9 cellular contexts compared by ENCODE assay signal in the genomic region with DNA sequence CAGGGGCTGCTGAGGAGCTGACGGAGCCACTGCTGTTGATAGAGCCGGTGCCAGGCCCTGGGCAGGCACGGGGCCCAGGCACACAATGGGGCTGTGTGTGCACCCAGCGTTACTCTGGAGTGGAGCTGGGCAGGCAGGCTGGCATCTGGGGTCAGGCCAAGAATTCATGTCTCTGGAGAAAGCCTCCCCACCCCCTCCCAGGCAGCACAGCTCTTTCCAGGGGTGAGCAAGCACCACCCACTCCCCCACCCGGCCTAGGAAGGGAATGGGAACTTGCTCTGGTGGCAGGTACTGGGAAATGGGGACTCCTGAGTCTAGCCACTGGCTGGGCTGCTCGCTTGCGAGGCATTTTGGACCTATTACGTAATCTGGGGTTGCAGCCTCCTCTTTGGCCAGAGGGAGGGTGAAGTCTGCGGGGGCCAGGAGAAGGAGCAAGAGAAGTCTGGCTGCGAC. TPM values are rescaled to one million over a fixed set of nuclear protein-coding genes. Genes with fewer than 3 reads are reported as not detected.
DNase-seq lines count a peak whose midpoint lies in the region; ATAC-seq and TF ChIP-seq lines count a peak whose summit lies in the region.
"Had no signal": no experiment of that assay in that cellular context is flagged by ENCODE, and none has a peak within 500 bp of the region (broad histone marks: within the 10 kb centered on the region; RNA-seq: fewer than 3 reads in every experiment).

No MANE protein-coding gene starts in this region.

- H3K4me1 Mint-ChIP-seq in activated naive CD4-positive, alpha-beta T cell treated with anti-CD3 and anti-CD28 coated beads for 36 hours (ENCODE audit: low read depth), result peaks cover 20% of the 10 kb centered on the region

- H3K27me3 Mint-ChIP-seq in activated naive CD4-positive, alpha-beta T cell treated with anti-CD3 and anti-CD28 coated beads for 36 hours (ENCODE audit: low read depth), result no peaks in the 10 kb centered on the region
- H3K27me3 Mint-ChIP-seq: activated naive CD8-positive, alpha-beta T cell had no signal

- TF ChIP-seq CTCF in breast epithelium (IDR thresholded peaks at IDR 0.05) (peak in 1 of 3 donors; percentile 35), left lung (IDR thresholded peaks at IDR 0.05) (peak in 1 of 2 donors; percentile 16)

- intact Hi-C loops in breast epithelium (cut with DNase I; ENCODE audit: low total_unique reads), result no loop called here
- intact Hi-C loops in left lung (cut with DNase I), result no loop called here
- intact Hi-C loops in activated naive CD4-positive, alpha-beta T cell treated with anti-CD3 and anti-CD28 coated beads for 36 hours (cut with micrococcal nuclease), result no loop called here

- H3K27ac ChIP-seq in breast epithelium (peak overlapping the region; percentile 94), left lung (peak overlapping the region; percentile 63 to 71), substantia nigra (ENCODE audit: low read depth, low read length, poor library complexity, severe bottlenecking) (peak overlapping the region; percentile 100)

- no peaks in the 10 kb centered on the region for H3K36me3 ChIP-seq in MG63
- H3K36me3 ChIP-seq in breast epithelium, result no peaks in the 10 kb centered on the region
- H3K36me3 ChIP-seq in left lung, result peaks cover 0 to 6% of the 10 kb centered on the region in 2 donors

- ATAC-seq in left lung (peak; percentile 79), GM21723 (IDR thresholded peaks at IDR 0.05; ENCODE audit: unreplicated experiment) (no peak), HG03520 (IDR thresholded peaks at IDR 0.05; ENCODE audit: unreplicated experiment) (no peak)

- H3K9me3 ChIP-seq in MG63, result no peaks in the 10 kb centered on the region
- no peaks in the 10 kb centered on the region for H3K9me3 ChIP-seq in breast epithelium
- H3K9me3 ChIP-seq in left lung, result no peaks in the 10 kb centered on the region

- DNase-seq in MG63 (peak; percentile 67), breast epithelium (ENCODE audit: low spot score in 2 of 2) (peak; percentile 77 to 92), left lung (peak; percentile 82), substantia nigra (lab: John Stamatoyannopoulos, UW) (peak; percentile 78 to 98 (median 92)), CD1c-positive myeloid dendritic cell (ENCODE audit: extremely low spot score) (no peak)
- DNase-seq in activated naive CD4-positive, alpha-beta T cell treated with anti-CD3 and anti-CD28 coated beads for 36 hours, result no peak

- H3K27ac Mint-ChIP-seq in activated naive CD4-positive, alpha-beta T cell treated with anti-CD3 and anti-CD28 coated beads for 36 hours, result no peak overlapping the region
- H3K27ac Mint-ChIP-seq: activated naive CD8-positive, alpha-beta T cell had no signal

- no peaks in the 10 kb centered on the region for H3K36me3 Mint-ChIP-seq in activated naive CD4-positive, alpha-beta T cell treated with anti-CD3 and anti-CD28 coated beads for 36 hours (ENCODE audit: low read depth)

- no peak for TF ChIP-seq POLR2A in breast epithelium (IDR thresholded peaks at IDR 0.05)

- H3K4me3 ChIP-seq in MG63 (no peak overlapping the region), breast epithelium (peak overlapping the region in 1 of 3 donors; percentile 20), left lung (no peak overlapping the region)

- H3K4me3 Mint-ChIP-seq in activated naive CD4-positive, alpha-beta T cell treated with anti-CD3 and anti-CD28 coated beads for 36 hours, result no peak overlapping the region
- H3K4me3 Mint-ChIP-seq: activated naive CD8-positive, alpha-beta T cell had no signal

- peaks cover 12 to 39% of the 10 kb centered on the region in 2 donors for H3K4me1 ChIP-seq in breast epithelium
- H3K4me1 ChIP-seq in left lung, result peaks cover 23 to 63% of the 10 kb centered on the region in 2 donors

- no peaks in the 10 kb centered on the region for H3K9me3 Mint-ChIP-seq in activated naive CD4-positive, alpha-beta T cell treated with anti-CD3 and anti-CD28 coated beads for 36 hours

- H3K27me3 ChIP-seq in MG63, result no peaks in the 10 kb centered on the region
- no peaks in the 10 kb centered on the region for H3K27me3 ChIP-seq in breast epithelium
- H3K27me3 ChIP-seq in left lung, result no peaks in the 10 kb centered on the region

- CTCF ChIA-PET in activated naive CD4-positive, alpha-beta T cell treated with anti-CD3 and anti-CD28 coated beads for 36 hours (lab: Charles Lee), result no interaction called here

RNA-seq across cellular contexts. Expression of a gene that starts 22.7 kb away (rescaled TPM):
- 4.4 and 5.2 TPM in 2 replicates for total RNA-seq in MG63 (2014; rRNA removed; shearing (Covaris generic); ENCODE audit: low replicate concordance)
- total RNA-seq in breast epithelium, result 10 to 100 TPM; 15.7 to 20.6 (median 18.4) TPM
- total RNA-seq in left lung, result 10 to 100 TPM; 22.0 to 37.0 TPM
- total RNA-seq in activated naive CD4-positive, alpha-beta T cell treated with anti-CD3 and anti-CD28 coated beads for 36 hours, result 1 to 10 TPM; 5.7 to 7.9 TPM

RNA-seq across cellular contexts. Expression of a gene that starts 34.5 kb away (rescaled TPM):
- total RNA-seq in MG63 (2014; rRNA removed; shearing (Covaris generic); ENCODE audit: low replicate concordance), result not detected in 2 replicates
- total RNA-seq in breast epithelium (1 to 10 TPM in 1 of 3 donors, not detected in 2; 3.2 TPM), left lung (100 to 1,000 TPM; 175 to 266 TPM)
- total RNA-seq in activated naive CD4-positive, alpha-beta T cell treated with anti-CD3 and anti-CD28 coated beads for 36 hours, result not detected

Comparison
In these comparisons a context has a peak if more than half of its experiments do, and no peak if none do; other contexts are left out.
1. DNase-seq: peak in MG63 (single experiment), breast epithelium (2 of 2), left lung (2 of 2) and substantia nigra (49 of 49); none in activated naive CD4-positive, alpha-beta T cell treated with anti-CD3 and anti-CD28 coated beads for 36 hours (single experiment) and CD1c-positive myeloid dendritic cell (single experiment).
2. RNA of a gene that starts 34.5 kb away (total RNA-seq): 175 to 266 TPM in left lung; 3.2 TPM in breast epithelium, not detected in MG63 and not detected in activated naive CD4-positive, alpha-beta T cell treated with anti-CD3 and anti-CD28 coated beads for 36 hours; every median in the first group is over 10 times any median in the second.
3. Peak in every context shown above with its lines, with median percentiles within 50 percentile points of each other: H3K27ac ChIP-seq.